In genomic region chr17:77324227-77324626, GRCh38 we compare ENCODE assay signal across 9 cellular contexts.
DNase-seq lines count a peak whose midpoint lies in the region; ATAC-seq and TF ChIP-seq lines count a peak whose summit lies in the region.
"Had no signal": no experiment of that assay in that cellular context is flagged by ENCODE, and none has a peak within 500 bp of the region (broad histone marks: within the 10 kb centered on the region; RNA-seq: fewer than 3 reads in every experiment).

No MANE protein-coding gene starts in this region.

- H2AFZ ChIP-seq in PC-9 (no peak overlapping the region), osteoblast (ENCODE audit: low read length) (no peak overlapping the region)

- H3K4me1 ChIP-seq in CD4-positive, alpha-beta memory T cell (ENCODE audit: insufficient read depth, low read length) = peaks cover 64% of the 10 kb centered on the region
- H3K4me1 ChIP-seq in PC-9 (replicated peaks; ENCODE audit: insufficient read depth) (peaks cover 28% of the 10 kb centered on the region), osteoblast (ENCODE audit: insufficient read depth, low read length) (peaks cover 49% of the 10 kb centered on the region)

- BruUV-seq in PC-9 (replicated peaks; lab: Mats Ljungman, UMichigan) = no TSS peak

- intact Hi-C loops in CD4-positive, alpha-beta memory T cell (cut with micrococcal nuclease) = no loop called here
- intact Hi-C loops in PC-9 (cut with micrococcal nuclease; ENCODE audit: unreplicated experiment) = loop anchor here (5.0 kb wide), 1 partner anchor 237 kb away; no protein-coding TSS in a partner anchor

- H3K36me3 ChIP-seq in CD4-positive, alpha-beta memory T cell (ENCODE audit: insufficient read depth, low read length) = no peaks in the 10 kb centered on the region
- H3K36me3 ChIP-seq in PC-9 (ENCODE audit: low read depth) = no peaks in the 10 kb centered on the region
- H3K36me3 ChIP-seq in osteoblast (ENCODE audit: insufficient read depth, low read length) = peaks cover 22% of the 10 kb centered on the region

- H3K27ac ChIP-seq in CD4-positive, alpha-beta memory T cell (ENCODE audit: low read depth, low read length) = no peak overlapping the region
- H3K27ac ChIP-seq in PC-9 (peak overlapping the region; percentile 95), epithelial cell of prostate (peak overlapping the region; percentile 94), osteoblast (ENCODE audit: low read depth, low read length) (peak overlapping the region; percentile 99)

- peaks cover 31 to 74% (median 55%) of the 10 kb centered on the region in 4 donors for H3K4me1 Mint-ChIP-seq in CD4-positive, alpha-beta memory T cell

- H3K4me2 ChIP-seq in PC-9 (peak overlapping the region; percentile 99), osteoblast (ENCODE audit: insufficient read depth, low read length) (peak overlapping the region; percentile 90)

- H3K27me3 ChIP-seq in CD4-positive, alpha-beta memory T cell (ENCODE audit: insufficient read depth, low read length) = no peaks in the 10 kb centered on the region
- H3K27me3 ChIP-seq in PC-9 (ENCODE audit: insufficient read depth, low read depth) (no peaks in the 10 kb centered on the region), osteoblast (ENCODE audit: insufficient read depth, low read length) (no peaks in the 10 kb centered on the region)

- CTCF ChIA-PET in CD4-positive, alpha-beta memory T cell (lab: Charles Lee; ENCODE audit: partially characterized antibody) = interaction anchor here (1.7 kb wide), 1 partner anchor 19 kb away, joined by 6 read pairs; no protein-coding TSS in a partner anchor
- CTCF ChIA-PET in PC-9 (lab: Charles Lee) = no interaction called here

- peaks cover 46% of the 10 kb centered on the region; the same call in 1 of the 2 replicates for H3F3A ChIP-seq in PC-9 (ENCODE audit: insufficient read depth, low read depth)

- H3K9me2 ChIP-seq in PC-9 (ENCODE audit: insufficient read depth) = no peaks in the 10 kb centered on the region

- peak overlapping the region; percentile 50 to 95 (median 94) for H3K27ac Mint-ChIP-seq in CD4-positive, alpha-beta memory T cell

- H3K4me3 Mint-ChIP-seq in CD4-positive, alpha-beta memory T cell = peak overlapping the region; percentile 45 to 80 (median 71)

- no peaks in the 10 kb centered on the region for H3K36me3 Mint-ChIP-seq in CD4-positive, alpha-beta memory T cell

- POLR2A ChIA-PET in CD4-positive, alpha-beta memory T cell (lab: Charles Lee; ENCODE audit: partially characterized antibody) = interaction anchor here (1.1 to 11.6 kb wide), 12 partner anchors 16 to 634 kb away, joined by 3 to 252 read pairs (median 6); partner anchors contain the start of gene TNRC6C
- POLR2A ChIA-PET in PC-9 (lab: Charles Lee; ENCODE audit: unreplicated experiment) = no interaction called here

- no peak for ATAC-seq in GM19395 (IDR thresholded peaks at IDR 0.05; ENCODE audit: unreplicated experiment)

- H3K27me3 Mint-ChIP-seq in CD4-positive, alpha-beta memory T cell = no peaks in the 10 kb centered on the region

- H3K4me3 ChIP-seq in CD4-positive, alpha-beta memory T cell (ENCODE audit: low read length in 2 of 2) = peak overlapping the region; percentile 6 to 12
- H3K4me3 ChIP-seq in PC-9 = peak overlapping the region; percentile 82; the same call in 1 of the 2 replicates
- peak overlapping the region; percentile 86 for H3K4me3 ChIP-seq in osteoblast (ENCODE audit: insufficient read depth, low read length)

- H3K79me2 ChIP-seq in PC-9 (ENCODE audit: low read depth) = peaks cover 88% of the 10 kb centered on the region
- peaks cover 76% of the 10 kb centered on the region for H3K79me2 ChIP-seq in osteoblast (ENCODE audit: insufficient read depth, low read length)

- DNase-seq in CD4-positive, alpha-beta memory T cell = no peak
- no peak for DNase-seq in PC-9
- no peak for DNase-seq in epithelial cell of prostate (ENCODE audit: low read depth, low spot score)
- DNase-seq in osteoblast (ENCODE audit: insufficient read length, low spot score, missing footprints) = no peak
- DNase-seq in HuH-7.5 (ENCODE audit: low spot score) = no peak
- no peak for DNase-seq in T-helper 2 cell
- no peak for DNase-seq in foreskin melanocyte
- DNase-seq: NCI-H345 had no signal

- TF ChIP-seq CTCF in PC-9 (conservative IDR thresholded peaks at IDR 0.05) (no peak), osteoblast (IDR thresholded peaks at IDR 0.05; ENCODE audit: extremely low read depth, low read depth, low read length) (no peak)

- peaks cover 28% of the 10 kb centered on the region for H4K20me1 ChIP-seq in PC-9 (ENCODE audit: insufficient read depth)
- peaks cover 42% of the 10 kb centered on the region for H4K20me1 ChIP-seq in osteoblast (ENCODE audit: insufficient read depth, low read length)

- H3K9me3 Mint-ChIP-seq in CD4-positive, alpha-beta memory T cell = no peaks in the 10 kb centered on the region

- no peaks in the 10 kb centered on the region for H3K9me3 ChIP-seq in CD4-positive, alpha-beta memory T cell (ENCODE audit: control insufficient read depth in 1 of 2, low read length in 2 of 2)
- H3K9me3 ChIP-seq in PC-9 (ENCODE audit: insufficient read depth, low read depth) (no peaks in the 10 kb centered on the region), osteoblast (ENCODE audit: low read depth, low read length) (no peaks in the 10 kb centered on the region)

Comparison
In these comparisons a context has a peak if more than half of its experiments do, and no peak if none do; other contexts are left out.
1. H3K4me3 ChIP-seq: peak in every context shown above with its lines; median percentile 86 in osteoblast; 82 in PC-9; 9 in CD4-positive, alpha-beta memory T cell.